Comparison of ENCODE assay signal across 22 cellular contexts in genomic region chr5:66477591-66477990, GRCh38.
"Had no signal": no experiment of that assay in that cellular context is flagged by ENCODE, and none has a peak within 500 bp of the region (broad histone marks: within the 10 kb centered on the region; RNA-seq: fewer than 3 reads in every experiment).

No MANE protein-coding gene starts in this region.

- H3K27me3 ChIP-seq: breast epithelium had no signal

- H3K4me1 ChIP-seq: breast epithelium had no signal

- H3K27ac ChIP-seq: breast epithelium, KMS-11 had no signal

- ATAC-seq: activated CD8-positive, alpha-beta memory T cell treated with anti-CD3 and anti-CD28 coated beads, Interleukin-2, amount 10 ng/mL, durations not matched to agents 7 days and 5 days; PC-3; T-helper 17 cell; WTC11 had no signal

- H3K4me3 ChIP-seq: breast epithelium had no signal

- H3K4me2 ChIP-seq: KMS-11 had no signal

- H3K36me3 ChIP-seq: breast epithelium had no signal

- DNase-seq: activated CD4-positive, alpha-beta T cell treated with anti-CD3 and anti-CD28 coated beads for 48 hours; activated CD4-positive, alpha-beta T cell treated with anti-CD3 and anti-CD28 coated beads, Interleukin-2, amount 50 U/mL, for 4 hours; activated CD4-positive, CD25-positive, alpha-beta regulatory T cell treated with anti-CD3 and anti-CD28 coated beads, Interleukin-2, amount 50 U/mL, for 72 hours; activated CD8-positive, alpha-beta memory T cell treated with anti-CD3 and anti-CD28 coated beads, Interleukin-2, amount 10 ng/mL, durations not matched to agents 7 days and 5 days; activated effector memory CD4-positive, alpha-beta T cell treated with Interleukin-2 at 50 U/mL for 16 hours; activated naive CD4-positive, alpha-beta T cell; activated T-cell treated with anti-CD3 and anti-CD28 coated beads, Interleukin-2, amount 50 U/mL, for 24 hours; aorta; central memory CD4-positive, alpha-beta T cell; NCI-H1092; NCI-H1417; NCI-H1930; NCI-H345; NCI-H510A; NCI-H526 treated with DMSO at 0.1 percent for 48 hours; PC-3; SIG-M5; T-helper 17 cell; T-helper 9 cell had no signal
